ENCODE assay signal across 1 cellular context in the genomic region with DNA sequence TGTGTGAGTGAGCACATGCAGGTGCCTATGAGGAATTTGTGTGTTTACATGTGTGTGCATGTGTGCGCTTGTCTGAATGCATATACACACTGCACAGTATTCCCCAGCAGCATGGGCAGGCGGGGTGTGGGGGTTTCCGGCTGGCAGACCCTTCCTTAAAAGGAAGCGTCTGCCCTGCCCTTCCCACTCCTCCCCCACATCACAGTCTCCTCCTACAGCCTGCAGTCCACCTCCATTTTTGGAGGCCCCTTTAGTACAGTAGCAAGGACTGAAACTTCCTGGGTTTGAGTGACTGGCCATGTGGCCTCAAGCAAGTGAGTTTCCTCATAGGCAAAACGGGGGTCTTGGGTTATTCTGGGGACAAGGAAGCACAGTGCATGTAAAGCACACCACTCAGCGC.
TF ChIP-seq lines count a peak whose summit lies in the region.

No MANE protein-coding gene starts in this region.

TF ChIP-seq in K562, 482 proteins besides CTCF, POLR2A, EP300 and RAD21 (continued from another document):
- TF ChIP-seq, protein P1, sequence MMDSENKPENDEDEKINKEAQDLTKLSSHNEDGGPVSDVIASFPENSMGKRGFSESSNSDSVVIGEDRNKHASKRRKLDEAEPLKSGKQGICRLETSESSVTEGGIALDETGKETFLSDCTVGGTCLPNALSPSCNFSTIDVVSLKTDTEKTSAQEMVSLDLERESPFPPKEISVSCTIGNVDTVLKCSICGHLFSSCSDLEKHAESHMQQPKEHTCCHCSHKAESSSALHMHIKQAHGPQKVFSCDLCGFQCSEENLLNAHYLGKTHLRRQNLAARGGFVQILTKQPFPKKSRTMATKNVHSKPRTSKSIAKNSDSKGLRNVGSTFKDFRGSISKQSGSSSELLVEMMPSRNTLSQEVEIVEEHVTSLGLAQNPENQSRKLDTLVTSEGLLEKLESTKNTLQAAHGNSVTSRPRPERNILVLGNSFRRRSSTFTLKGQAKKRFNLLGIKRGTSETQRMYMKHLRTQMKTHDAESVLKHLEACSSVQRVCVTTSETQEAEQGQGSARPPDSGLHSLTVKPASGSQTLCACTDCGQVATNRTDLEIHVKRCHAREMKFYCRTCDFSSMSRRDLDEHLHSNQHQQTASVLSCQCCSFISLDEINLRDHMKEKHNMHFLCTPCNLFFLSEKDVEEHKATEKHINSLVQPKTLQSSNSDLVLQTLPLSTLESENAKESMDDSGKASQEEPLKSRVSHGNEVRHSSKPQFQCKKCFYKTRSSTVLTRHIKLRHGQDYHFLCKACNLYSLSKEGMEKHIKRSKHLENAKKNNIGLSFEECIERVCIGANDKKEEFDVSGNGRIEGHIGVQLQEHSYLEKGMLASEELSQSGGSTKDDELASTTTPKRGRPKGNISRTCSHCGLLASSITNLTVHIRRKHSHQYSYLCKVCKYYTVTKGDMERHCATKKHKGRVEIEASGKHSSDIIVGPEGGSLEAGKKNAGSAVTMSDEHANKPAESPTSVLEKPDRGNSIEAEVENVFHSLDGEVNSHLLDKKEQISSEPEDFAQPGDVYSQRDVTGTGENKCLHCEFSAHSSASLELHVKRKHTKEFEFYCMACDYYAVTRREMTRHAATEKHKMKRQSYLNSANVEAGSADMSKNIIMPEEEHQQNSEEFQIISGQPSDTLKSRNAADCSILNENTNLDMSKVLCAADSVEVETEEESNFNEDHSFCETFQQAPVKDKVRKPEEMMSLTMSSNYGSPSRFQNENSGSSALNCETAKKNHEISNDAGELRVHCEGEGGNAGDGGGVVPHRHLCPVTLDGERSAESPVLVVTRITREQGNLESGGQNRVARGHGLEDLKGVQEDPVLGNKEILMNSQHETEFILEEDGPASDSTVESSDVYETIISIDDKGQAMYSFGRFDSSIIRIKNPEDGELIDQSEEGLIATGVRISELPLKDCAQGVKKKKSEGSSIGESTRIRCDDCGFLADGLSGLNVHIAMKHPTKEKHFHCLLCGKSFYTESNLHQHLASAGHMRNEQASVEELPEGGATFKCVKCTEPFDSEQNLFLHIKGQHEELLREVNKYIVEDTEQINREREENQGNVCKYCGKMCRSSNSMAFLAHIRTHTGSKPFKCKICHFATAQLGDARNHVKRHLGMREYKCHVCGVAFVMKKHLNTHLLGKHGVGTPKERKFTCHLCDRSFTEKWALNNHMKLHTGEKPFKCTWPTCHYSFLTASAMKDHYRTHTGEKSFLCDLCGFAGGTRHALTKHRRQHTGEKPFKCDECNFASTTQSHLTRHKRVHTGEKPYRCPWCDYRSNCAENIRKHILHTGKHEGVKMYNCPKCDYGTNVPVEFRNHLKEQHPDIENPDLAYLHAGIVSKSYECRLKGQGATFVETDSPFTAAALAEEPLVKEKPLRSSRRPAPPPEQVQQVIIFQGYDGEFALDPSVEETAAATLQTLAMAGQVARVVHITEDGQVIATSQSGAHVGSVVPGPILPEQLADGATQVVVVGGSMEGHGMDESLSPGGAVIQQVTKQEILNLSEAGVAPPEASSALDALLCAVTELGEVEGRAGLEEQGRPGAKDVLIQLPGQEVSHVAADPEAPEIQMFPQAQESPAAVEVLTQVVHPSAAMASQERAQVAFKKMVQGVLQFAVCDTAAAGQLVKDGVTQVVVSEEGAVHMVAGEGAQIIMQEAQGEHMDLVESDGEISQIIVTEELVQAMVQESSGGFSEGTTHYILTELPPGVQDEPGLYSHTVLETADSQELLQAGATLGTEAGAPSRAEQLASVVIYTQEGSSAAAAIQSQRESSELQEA (IDR thresholded peaks at IDR 0.05; ENCODE audit: low read depth) = no peak
- TF ChIP-seq ATF7 (IDR thresholded peaks at IDR 0.05) = no peak
- peak in 1 of 2 experiments; percentile 80; a peak in 2 of 4 replicates for TF ChIP-seq SRF (CRISPR knock-in tag; IDR thresholded peaks at IDR 0.05)
- no peak for TF ChIP-seq ZBTB8A (IDR thresholded peaks at IDR 0.05; ENCODE audit: partially characterized antibody)
- TF ChIP-seq, protein P2, sequence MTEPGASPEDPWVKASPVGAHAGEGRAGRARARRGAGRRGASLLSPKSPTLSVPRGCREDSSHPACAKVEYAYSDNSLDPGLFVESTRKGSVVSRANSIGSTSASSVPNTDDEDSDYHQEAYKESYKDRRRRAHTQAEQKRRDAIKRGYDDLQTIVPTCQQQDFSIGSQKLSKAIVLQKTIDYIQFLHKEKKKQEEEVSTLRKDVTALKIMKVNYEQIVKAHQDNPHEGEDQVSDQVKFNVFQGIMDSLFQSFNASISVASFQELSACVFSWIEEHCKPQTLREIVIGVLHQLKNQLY (CRISPR knock-in tag; conservative IDR thresholded peaks at IDR 0.05) = no peak
- TF ChIP-seq TCF7L2 (IDR thresholded peaks at IDR 0.05; ENCODE audit: low read depth, low read length) = no peak
- TF ChIP-seq ZNF282 (CRISPR knock-in tag; IDR thresholded peaks at IDR 0.05) = no peak
- TF ChIP-seq HNRNPL (IDR thresholded peaks at IDR 0.05; ENCODE audit: low read depth, low read length) = no peak
TF ChIP-seq in K562: peak in this region for 2.
